Comparison of ENCODE assay signal across 15 cellular contexts in genomic region chr1:116255933-116256649, GRCh38.
DNase-seq lines count a peak whose midpoint lies in the region; TF ChIP-seq lines count a peak whose summit lies in the region.
"Had no signal": no experiment of that assay in that cellular context is flagged by ENCODE, and none has a peak within 500 bp of the region (broad histone marks: within the 10 kb centered on the region; RNA-seq: fewer than 3 reads in every experiment).

No MANE protein-coding gene starts in this region.

- WGBS in mesenchymal stem cell: 76% methylated on average over 4 of the region's 4 CpGs
- 48% methylated on average over 4 of the region's 4 CpGs for WGBS in smooth muscle cell (ENCODE audit: low lambda C conversion rate)

- H3K4me2 ChIP-seq in mesenchymal stem cell (ENCODE audit: low read length, poor library complexity, severe bottlenecking) (no peak overlapping the region), smooth muscle cell (peak overlapping the region; percentile 78)

- H3K27ac ChIP-seq in mesenchymal stem cell (ENCODE audit: low read length, poor library complexity, severe bottlenecking): peak overlapping the region; percentile 32
- H3K27ac ChIP-seq in smooth muscle cell (ENCODE audit: low read depth): peak overlapping the region; percentile 70
- H3K27ac ChIP-seq in right atrium auricular region: no peak overlapping the region
- H3K27ac ChIP-seq: GM23248, heart right ventricle, skin epidermis had no signal

- H3K18ac ChIP-seq in mesenchymal stem cell (ENCODE audit: low read depth in 1 of 2, low read length in 2 of 2): no peak overlapping the region

- no peak overlapping the region for H3K27ac Mint-ChIP-seq in activated T-helper 1 cell treated with anti-CD3 and anti-CD28 coated beads, Interleukin-12 subunit alpha, Interleukin-12 subunit beta, Interleukin-2, Interleukin-4 antibody, amounts not matched to agents 30 ng/mL and 10 ng/mL and 1 ng/mL, durations not matched to agents 14 hours and 24 hours and 36 hours
- H3K27ac Mint-ChIP-seq: activated CD4-positive, alpha-beta memory T cell treated with anti-CD3 and anti-CD28 coated beads, Interleukin-2, amount 10 ng/mL, durations not matched to agents 7 days and 5 days; activated naive CD8-positive, alpha-beta T cell treated with anti-CD3 and anti-CD28 coated beads, Interleukin-2, amount 10 ng/mL, durations not matched to agents 7 days and 5 days; activated T-cell treated with anti-CD3 and anti-CD28 coated beads, Interleukin-2, amount 50 U/mL, for 72 hours had no signal

- no peaks in the 10 kb centered on the region for H3F3A ChIP-seq in smooth muscle cell (ENCODE audit: low read depth)

- H3K9ac ChIP-seq in mesenchymal stem cell (ENCODE audit: low read length) (no peak overlapping the region), smooth muscle cell (ENCODE audit: low read depth) (no peak overlapping the region)
- H3K9ac ChIP-seq: GM23248 had no signal

- peak overlapping the region; percentile 23 for H2AK5ac ChIP-seq in mesenchymal stem cell (ENCODE audit: low read length, severe bottlenecking)

- H3K4me3 Mint-ChIP-seq in activated T-helper 1 cell treated with anti-CD3 and anti-CD28 coated beads, Interleukin-12 subunit alpha, Interleukin-12 subunit beta, Interleukin-2, Interleukin-4 antibody, amounts not matched to agents 30 ng/mL and 10 ng/mL and 1 ng/mL, durations not matched to agents 14 hours and 24 hours and 36 hours: peak overlapping the region; percentile 10
- H3K4me3 Mint-ChIP-seq: activated CD4-positive, alpha-beta memory T cell treated with anti-CD3 and anti-CD28 coated beads, Interleukin-2, amount 10 ng/mL, durations not matched to agents 7 days and 5 days; activated naive CD8-positive, alpha-beta T cell treated with anti-CD3 and anti-CD28 coated beads, Interleukin-2, amount 10 ng/mL, durations not matched to agents 7 days and 5 days; activated T-cell treated with anti-CD3 and anti-CD28 coated beads, Interleukin-2, amount 50 U/mL, for 72 hours had no signal

- peaks cover 31% of the 10 kb centered on the region for H3K4me1 Mint-ChIP-seq in activated T-helper 1 cell treated with anti-CD3 and anti-CD28 coated beads, Interleukin-12 subunit alpha, Interleukin-12 subunit beta, Interleukin-2, Interleukin-4 antibody, amounts not matched to agents 30 ng/mL and 10 ng/mL and 1 ng/mL, durations not matched to agents 14 hours and 24 hours and 36 hours (ENCODE audit: low read depth)

- H4K20me1 ChIP-seq in smooth muscle cell (ENCODE audit: low read depth): no peaks in the 10 kb centered on the region

- H3K9me3 Mint-ChIP-seq in activated T-helper 1 cell treated with anti-CD3 and anti-CD28 coated beads, Interleukin-12 subunit alpha, Interleukin-12 subunit beta, Interleukin-2, Interleukin-4 antibody, amounts not matched to agents 30 ng/mL and 10 ng/mL and 1 ng/mL, durations not matched to agents 14 hours and 24 hours and 36 hours: no peaks in the 10 kb centered on the region
- H3K9me3 Mint-ChIP-seq: activated CD4-positive, alpha-beta memory T cell treated with anti-CD3 and anti-CD28 coated beads, Interleukin-2, amount 10 ng/mL, durations not matched to agents 7 days and 5 days; activated naive CD8-positive, alpha-beta T cell treated with anti-CD3 and anti-CD28 coated beads, Interleukin-2, amount 10 ng/mL, durations not matched to agents 7 days and 5 days had no signal

- no peak overlapping the region for H3K14ac ChIP-seq in mesenchymal stem cell (ENCODE audit: low read length in 2 of 2)

- no peak overlapping the region for H2BK5ac ChIP-seq in mesenchymal stem cell (ENCODE audit: low read depth, low read length, poor library complexity, severe bottlenecking)

- DNase-seq in LHCN-M2 (ENCODE audit: low read depth) (peak; percentile 2), mesenchymal stem cell (no peak), smooth muscle cell (lab: John Stamatoyannopoulos, UW; ENCODE audit: unreplicated experiment) (no peak), right atrium auricular region (ENCODE audit: low spot score) (no peak), ureter (ENCODE audit: low spot score) (no peak), NCI-H146 (lab: John Stamatoyannopoulos, UW) (no peak)
- DNase-seq in activated T-helper 1 cell treated with anti-CD3 and anti-CD28 coated beads, Interleukin-12 subunit alpha, Interleukin-12 subunit beta, Interleukin-2, Interleukin-4 antibody, amounts not matched to agents 30 ng/mL and 10 ng/mL and 1 ng/mL, durations not matched to agents 14 hours and 24 hours and 36 hours (ENCODE audit: low spot score): no peak
- DNase-seq: activated CD4-positive, alpha-beta memory T cell treated with anti-CD3 and anti-CD28 coated beads, Interleukin-2, amount 10 ng/mL, durations not matched to agents 7 days and 5 days; activated naive CD8-positive, alpha-beta T cell treated with anti-CD3 and anti-CD28 coated beads, Interleukin-2, amount 10 ng/mL, durations not matched to agents 7 days and 5 days; activated T-cell treated with anti-CD3 and anti-CD28 coated beads, Interleukin-2, amount 50 U/mL, for 72 hours; BE2C; GM23248; heart right ventricle had no signal

- H3K79me2 ChIP-seq in smooth muscle cell (ENCODE audit: low read depth): no peaks in the 10 kb centered on the region

- H2AFZ ChIP-seq in mesenchymal stem cell (ENCODE audit: low read depth, low read length): no peak overlapping the region
- H2AFZ ChIP-seq in smooth muscle cell (ENCODE audit: low read depth): no peak overlapping the region
- H2AFZ ChIP-seq: GM23248 had no signal

- H2BK12ac ChIP-seq in mesenchymal stem cell (ENCODE audit: low read length in 2 of 2): no peak overlapping the region

- H3K27me3 Mint-ChIP-seq in activated T-helper 1 cell treated with anti-CD3 and anti-CD28 coated beads, Interleukin-12 subunit alpha, Interleukin-12 subunit beta, Interleukin-2, Interleukin-4 antibody, amounts not matched to agents 30 ng/mL and 10 ng/mL and 1 ng/mL, durations not matched to agents 14 hours and 24 hours and 36 hours (ENCODE audit: insufficient read depth): peaks cover 5% of the 10 kb centered on the region
- H3K27me3 Mint-ChIP-seq: activated CD4-positive, alpha-beta memory T cell treated with anti-CD3 and anti-CD28 coated beads, Interleukin-2, amount 10 ng/mL, durations not matched to agents 7 days and 5 days had no signal

- H4K91ac ChIP-seq in mesenchymal stem cell (ENCODE audit: low read length): no peak overlapping the region

- H3K36me3 ChIP-seq in mesenchymal stem cell (ENCODE audit: control insufficient read depth in 1 of 2, insufficient read depth in 2 of 2, low read depth in 1 of 2, low read length in 2 of 2) (no peaks in the 10 kb centered on the region), smooth muscle cell (ENCODE audit: low read depth) (no peaks in the 10 kb centered on the region), right atrium auricular region (no peaks in the 10 kb centered on the region)
- H3K36me3 ChIP-seq: BE2C, heart right ventricle had no signal

- H3K36me3 Mint-ChIP-seq in activated T-helper 1 cell treated with anti-CD3 and anti-CD28 coated beads, Interleukin-12 subunit alpha, Interleukin-12 subunit beta, Interleukin-2, Interleukin-4 antibody, amounts not matched to agents 30 ng/mL and 10 ng/mL and 1 ng/mL, durations not matched to agents 14 hours and 24 hours and 36 hours (ENCODE audit: low read depth): no peaks in the 10 kb centered on the region
- H3K36me3 Mint-ChIP-seq: activated naive CD8-positive, alpha-beta T cell treated with anti-CD3 and anti-CD28 coated beads, Interleukin-2, amount 10 ng/mL, durations not matched to agents 7 days and 5 days had no signal

- H3K9me3 ChIP-seq in mesenchymal stem cell (ENCODE audit: control insufficient read depth, low read length) (no peaks in the 10 kb centered on the region), smooth muscle cell (replicated peaks; ENCODE audit: low read depth) (no peaks in the 10 kb centered on the region), right atrium auricular region (no peaks in the 10 kb centered on the region)
- H3K9me3 ChIP-seq: BE2C, heart right ventricle had no signal

- H4K8ac ChIP-seq in mesenchymal stem cell (ENCODE audit: low read length): no peak overlapping the region

- no peaks in the 10 kb centered on the region for H3K79me1 ChIP-seq in mesenchymal stem cell (replicated peaks; ENCODE audit: low read length, poor library complexity, severe bottlenecking)

- TF ChIP-seq CTCF in smooth muscle cell (IDR thresholded peaks at IDR 0.05; ENCODE audit: borderline replicate concordance, insufficient read depth, poor library complexity, severe bottlenecking) (no peak), right atrium auricular region (IDR thresholded peaks at IDR 0.05) (no peak)

- no peak overlapping the region for H3K4ac ChIP-seq in mesenchymal stem cell (ENCODE audit: low read depth in 1 of 2, low read length in 2 of 2)

- H3K4me3 ChIP-seq in mesenchymal stem cell (ENCODE audit: insufficient read depth in 1 of 2, low read depth in 1 of 2, low read length in 2 of 2): no peak overlapping the region
- no peak overlapping the region for H3K4me3 ChIP-seq in smooth muscle cell
- no peak overlapping the region for H3K4me3 ChIP-seq in right atrium auricular region
- H3K4me3 ChIP-seq: GM23248, heart right ventricle, K562, skin epidermis had no signal

- H2BK120ac ChIP-seq in mesenchymal stem cell (ENCODE audit: low read depth, low read length): no peak overlapping the region

- H3K4me1 ChIP-seq in mesenchymal stem cell (ENCODE audit: control insufficient read depth, insufficient read depth, low read depth, low read length) (peaks cover 11% of the 10 kb centered on the region), smooth muscle cell (ENCODE audit: low read depth) (peaks cover 19% of the 10 kb centered on the region), right atrium auricular region (no peaks in the 10 kb centered on the region)
- H3K4me1 ChIP-seq: BE2C had no signal

- H3K23ac ChIP-seq in mesenchymal stem cell (ENCODE audit: low read length in 2 of 2): no peak overlapping the region

- no peak overlapping the region for H2BK15ac ChIP-seq in mesenchymal stem cell (ENCODE audit: low read depth, poor library complexity, severe bottlenecking)

- intact Hi-C loops in activated T-helper 1 cell treated with anti-CD3 and anti-CD28 coated beads, Interleukin-12 subunit alpha, Interleukin-12 subunit beta, Interleukin-2, Interleukin-4 antibody, amounts not matched to agents 30 ng/mL and 10 ng/mL and 1 ng/mL, durations not matched to agents 14 hours and 24 hours and 36 hours (cut with micrococcal nuclease): loop anchor here (2.0 to 5.0 kb wide), 2 partner anchors 103 to 129 kb away; no protein-coding TSS in a partner anchor

- peaks cover 4 to 11% of the 10 kb centered on the region in 2 experiments for H3K27me3 ChIP-seq in mesenchymal stem cell (ENCODE audit: control insufficient read depth in 1 of 2, insufficient read depth in 1 of 2, low read length in 2 of 2)
- no peaks in the 10 kb centered on the region for H3K27me3 ChIP-seq in smooth muscle cell (ENCODE audit: low read depth)
- H3K27me3 ChIP-seq in right atrium auricular region: no peaks in the 10 kb centered on the region
- H3K27me3 ChIP-seq: BE2C, heart right ventricle had no signal

Comparison
In these comparisons a context has a peak if more than half of its experiments do, and no peak if none do; other contexts are left out.
1. H3K27ac ChIP-seq: peak in mesenchymal stem cell (single experiment) and smooth muscle cell (single experiment); none in right atrium auricular region (0 of 2).